ENCODE assay signal across 18 cellular contexts in genomic region chrX:32749075-32749474, GRCh38.
A peak's percentile ranks its signal among the peaks of the same experiment; 100 is the strongest.
DNase-seq lines count a peak whose midpoint lies in the region; ATAC-seq and TF ChIP-seq lines count a peak whose summit lies in the region.
"Had no signal": no experiment of that assay in that cellular context is flagged by ENCODE, and none has a peak within 500 bp of the region (broad histone marks: within the 10 kb centered on the region; RNA-seq: fewer than 3 reads in every experiment).

No MANE protein-coding gene starts in this region.

- no peak for ATAC-seq in HG03196 (IDR thresholded peaks at IDR 0.05; ENCODE audit: unreplicated experiment)
- no peak for ATAC-seq in HG02678 (IDR thresholded peaks at IDR 0.05; ENCODE audit: unreplicated experiment)
- ATAC-seq: GM12878 had no signal

- H3K36me3 Mint-ChIP-seq in mesothelial cell of epicardium = peaks cover 12% of the 10 kb centered on the region
- H3K36me3 Mint-ChIP-seq: CD4-positive, alpha-beta memory T cell had no signal

- no peaks in the 10 kb centered on the region for H3K27me3 Mint-ChIP-seq in mesothelial cell of epicardium (ENCODE audit: low read depth)
- H3K27me3 Mint-ChIP-seq: CD4-positive, alpha-beta memory T cell had no signal

- H3K9me3 Mint-ChIP-seq in mesothelial cell of epicardium = peaks cover 14% of the 10 kb centered on the region

- H3K4me3 ChIP-seq in cardiac fibroblast (replicated peaks in 1 of 2; ENCODE audit: low read depth in 2 of 2, low read length in 2 of 2) = no peak overlapping the region
- H3K4me3 ChIP-seq: GM12878 had no signal

- no peak for TF ChIP-seq CTCF in cardiac fibroblast (IDR thresholded peaks at IDR 0.05; ENCODE audit: low read depth, low read length)
- no peak for TF ChIP-seq CTCF in mesothelial cell of epicardium (IDR thresholded peaks at IDR 0.05; ENCODE audit: unreplicated experiment)

- peaks cover 22% of the 10 kb centered on the region for H3K4me1 Mint-ChIP-seq in mesothelial cell of epicardium
- H3K4me1 Mint-ChIP-seq: CD4-positive, alpha-beta memory T cell had no signal

- H3K4me3 Mint-ChIP-seq in mesothelial cell of epicardium = no peak overlapping the region
- H3K4me3 Mint-ChIP-seq: CD4-positive, alpha-beta memory T cell; H9 had no signal

- peak overlapping the region; percentile 47 for H3K27ac Mint-ChIP-seq in mesothelial cell of epicardium
- H3K27ac Mint-ChIP-seq: CD4-positive, alpha-beta memory T cell; H9 had no signal

- DNase-seq in DMS53 (lab: John Stamatoyannopoulos, UW) (peak; percentile 1), DMS53 treated with DMSO at 0.1 percent for 48 hours (lab: John Stamatoyannopoulos, UW; ENCODE audit: unreplicated experiment) (no peak), NCI-H226 (peak; percentile 24), cardiac fibroblast (ENCODE audit: low read depth in 2 of 2) (peak; percentile 11 to 23), mesothelial cell of epicardium (ENCODE audit: low spot score in 2 of 2, unreplicated experiment in 2 of 2) (no peak), SIG-M5 treated with dmso at 0.1 percent for 504 hours (lab: John Stamatoyannopoulos, UW; ENCODE audit: unreplicated experiment) (no peak)
- DNase-seq: CD4-positive, alpha-beta memory T cell; GDM1; H9; IMR-90; Karpas-422; NCI-H187 treated with DMSO at 0.1 percent for 48 hours; NCI-H2171 treated with DMSO at 0.1 percent for 48 hours; NCI-H510A treated with DMSO at 0.1 percent for 48 hours; Right ventricle myocardium superior had no signal

Comparison
In these comparisons a context has a peak if more than half of its experiments do, and no peak if none do; other contexts are left out.
1. DNase-seq: peak in DMS53 (single experiment), NCI-H226 (single experiment) and cardiac fibroblast (2 of 2); none in DMS53 treated with DMSO at 0.1 percent for 48 hours (single experiment), mesothelial cell of epicardium (0 of 2) and SIG-M5 treated with dmso at 0.1 percent for 504 hours (single experiment).